ENCODE assay signal across 9 cellular contexts in genomic region chr4:1200425-1201035, GRCh38. TPM values are rescaled to one million over a fixed set of nuclear protein-coding genes. Genes with fewer than 3 reads are reported as not detected.
A peak's percentile ranks its signal among the peaks of the same experiment; 100 is the strongest.
DNase-seq lines count a peak whose midpoint lies in the region; ATAC-seq and TF ChIP-seq lines count a peak whose summit lies in the region.
"Had no signal": no experiment of that assay in that cellular context is flagged by ENCODE, and none has a peak within 500 bp of the region (broad histone marks: within the 10 kb centered on the region; RNA-seq: fewer than 3 reads in every experiment).

No MANE protein-coding gene starts in this region.

- peak overlapping the region; percentile 64 to 98 (median 89) for H3K4me3 Mint-ChIP-seq in CD8-positive, alpha-beta memory T cell
- H3K4me3 Mint-ChIP-seq in H9: no peak overlapping the region
- H3K4me3 Mint-ChIP-seq in WTC11: no peak overlapping the region
- H3K4me3 Mint-ChIP-seq in stimulated activated memory B cell treated with anti-CD40 and anti-IgM and Interleukin-4, amounts not matched to agents 10 μg/mL and 1 μg/mL and 100 μg/mL, for 72 hours: no peak overlapping the region

- H2BK20ac ChIP-seq in H9 (ENCODE audit: low read depth, low read length, poor library complexity, severe bottlenecking): no peak overlapping the region

- H3K79me2 ChIP-seq in H9 (ENCODE audit: insufficient read depth, low read length): no peaks in the 10 kb centered on the region

- H4K5ac ChIP-seq in H9 (ENCODE audit: insufficient read length, low read depth, low read length): no peak overlapping the region

- H3K27ac Mint-ChIP-seq in CD8-positive, alpha-beta memory T cell: peak overlapping the region; percentile 92 to 100 (median 97)
- H3K27ac Mint-ChIP-seq in H9 (no peak overlapping the region), WTC11 (no peak overlapping the region)
- peak overlapping the region; percentile 78 for H3K27ac Mint-ChIP-seq in stimulated activated memory B cell treated with anti-CD40 and anti-IgM and Interleukin-4, amounts not matched to agents 10 μg/mL and 1 μg/mL and 100 μg/mL, for 72 hours

- H2AK5ac ChIP-seq in H9 (ENCODE audit: insufficient read length, low read length): no peak overlapping the region

- no peak overlapping the region for H3K14ac ChIP-seq in H9 (ENCODE audit: insufficient read depth, low read length)

- peaks cover 55% of the 10 kb centered on the region for H3K4me1 ChIP-seq in CD8-positive, alpha-beta memory T cell (ENCODE audit: insufficient read depth, low read length)
- no peaks in the 10 kb centered on the region for H3K4me1 ChIP-seq in H9 (ENCODE audit: insufficient read depth, low read length)

- WGBS in H9 (ENCODE audit: extremely low coverage, insufficient read length, low lambda C conversion rate): no CpG with 5 or more reads among the region's 20 CpGs

- no peak overlapping the region for H3K18ac ChIP-seq in H9 (ENCODE audit: insufficient read length, low read depth, low read length)

- no peak overlapping the region for H3K4ac ChIP-seq in H9 (ENCODE audit: low read depth, low read length)

- TF ChIP-seq CTCF in H9 (conservative IDR thresholded peaks at IDR 0.05) (no peak), WTC11 (IDR thresholded peaks at IDR 0.05) (no peak)

- H3K27me3 Mint-ChIP-seq in CD8-positive, alpha-beta memory T cell: no peaks in the 10 kb centered on the region
- H3K27me3 Mint-ChIP-seq in H9 (ENCODE audit: low read depth) (peaks cover 22% of the 10 kb centered on the region), WTC11 (ENCODE audit: low read depth) (no peaks in the 10 kb centered on the region)
- no peaks in the 10 kb centered on the region for H3K27me3 Mint-ChIP-seq in stimulated activated memory B cell treated with anti-CD40 and anti-IgM and Interleukin-4, amounts not matched to agents 10 μg/mL and 1 μg/mL and 100 μg/mL, for 72 hours

- no peaks in the 10 kb centered on the region for H3K9me3 ChIP-seq in CD8-positive, alpha-beta memory T cell (ENCODE audit: low read length)
- H3K9me3 ChIP-seq in H9 (ENCODE audit: control insufficient read depth, low read depth, low read length): no peaks in the 10 kb centered on the region
- H3K9me3 ChIP-seq: gastrocnemius medialis had no signal

- H3K27ac ChIP-seq in CD8-positive, alpha-beta memory T cell (ENCODE audit: low read depth, low read length): peak overlapping the region; percentile 81
- no peak overlapping the region for H3K27ac ChIP-seq in H9 (ENCODE audit: insufficient read length, low read depth, low read length)

- H2AFZ ChIP-seq in H9 (ENCODE audit: low read length): no peak overlapping the region

- no peak overlapping the region for H3K9ac ChIP-seq in H9 (ENCODE audit: extremely low read depth, insufficient read length, low read length)

- POLR2A ChIA-PET in CD8-positive, alpha-beta memory T cell (lab: Charles Lee): interaction anchor here (0.6 kb wide), 1 partner anchor 10 kb away, joined by 4 read pairs; no protein-coding TSS in a partner anchor
- POLR2A ChIA-PET in WTC11 (lab: Charles Lee): no interaction called here

- H2BK12ac ChIP-seq in H9 (ENCODE audit: insufficient read length, low read depth, low read length): no peak overlapping the region

- H3K4me2 ChIP-seq in H9 (ENCODE audit: insufficient read depth, insufficient read length, low read length): no peak overlapping the region

- H3K56ac ChIP-seq in H9 (ENCODE audit: insufficient read length, low read depth, low read length): no peak overlapping the region

- H4K8ac ChIP-seq in H9 (replicated peaks; ENCODE audit: insufficient read length, low read depth, low read length): no peak overlapping the region

- H2BK5ac ChIP-seq in H9 (ENCODE audit: insufficient read length, low read length): no peak overlapping the region

- no peak overlapping the region for H3T11ph ChIP-seq in H9 (ENCODE audit: low read length)

- ATAC-seq in WTC11 (no peak), Right ventricle myocardium superior (ENCODE audit: poor library complexity) (peak; percentile 61)
- ATAC-seq in stimulated activated memory B cell treated with anti-CD40 and anti-IgM and Interleukin-4, amounts not matched to agents 10 μg/mL and 1 μg/mL and 100 μg/mL, for 72 hours: peak; percentile 11
- ATAC-seq: gastrocnemius medialis had no signal

- H3K36me3 Mint-ChIP-seq in CD8-positive, alpha-beta memory T cell: peaks cover 3 to 28% (median 7%) of the 10 kb centered on the region in 3 donors
- H3K36me3 Mint-ChIP-seq in H9 (ENCODE audit: insufficient read depth in 1 of 3, low read depth in 3 of 3): peaks cover 0 to 2% (median 0%) of the 10 kb centered on the region in 3 experiments; a peak in 2 of 7 replicates
- H3K36me3 Mint-ChIP-seq in WTC11: no peaks in the 10 kb centered on the region
- H3K36me3 Mint-ChIP-seq in stimulated activated memory B cell treated with anti-CD40 and anti-IgM and Interleukin-4, amounts not matched to agents 10 μg/mL and 1 μg/mL and 100 μg/mL, for 72 hours: peaks cover 12% of the 10 kb centered on the region

- no peaks in the 10 kb centered on the region for H3K79me1 ChIP-seq in H9 (ENCODE audit: insufficient read depth, low read depth, low read length, poor library complexity, severe bottlenecking)

- no peak overlapping the region for H2BK120ac ChIP-seq in H9 (ENCODE audit: low read depth, low read length, poor library complexity, severe bottlenecking)

- H4K91ac ChIP-seq in H9 (ENCODE audit: insufficient read length, low read depth, low read length): no peak overlapping the region

- no peaks in the 10 kb centered on the region for H3K23me2 ChIP-seq in H9 (ENCODE audit: insufficient read length, low read depth, low read length, poor library complexity, severe bottlenecking)

- H3K36me3 ChIP-seq in CD8-positive, alpha-beta memory T cell (ENCODE audit: insufficient read depth, low read length): peaks cover 8% of the 10 kb centered on the region
- H3K36me3 ChIP-seq: gastrocnemius medialis had no signal

- CTCF ChIA-PET in CD8-positive, alpha-beta memory T cell (lab: Charles Lee): interaction anchor here (5.5 kb wide), 1 partner anchor 34 kb away, joined by 38 read pairs; no protein-coding TSS in a partner anchor
- CTCF ChIA-PET in WTC11 (lab: Charles Lee): interaction anchor here (1.4 kb wide), 1 partner anchor 87 kb away, joined by 6 read pairs; the partner anchor contains the start of gene RNF212

- no peaks in the 10 kb centered on the region for H3K9me3 Mint-ChIP-seq in CD8-positive, alpha-beta memory T cell
- no peaks in the 10 kb centered on the region for H3K9me3 Mint-ChIP-seq in H9
- H3K9me3 Mint-ChIP-seq in WTC11: no peaks in the 10 kb centered on the region
- peaks cover 2% of the 10 kb centered on the region for H3K9me3 Mint-ChIP-seq in stimulated activated memory B cell treated with anti-CD40 and anti-IgM and Interleukin-4, amounts not matched to agents 10 μg/mL and 1 μg/mL and 100 μg/mL, for 72 hours

- H3K4me1 Mint-ChIP-seq in CD8-positive, alpha-beta memory T cell: peaks cover 58 to 86% (median 66%) of the 10 kb centered on the region in 3 donors
- H3K4me1 Mint-ChIP-seq in H9: no peaks in the 10 kb centered on the region
- no peaks in the 10 kb centered on the region for H3K4me1 Mint-ChIP-seq in WTC11
- peaks cover 39% of the 10 kb centered on the region for H3K4me1 Mint-ChIP-seq in stimulated activated memory B cell treated with anti-CD40 and anti-IgM and Interleukin-4, amounts not matched to agents 10 μg/mL and 1 μg/mL and 100 μg/mL, for 72 hours

- H4K20me1 ChIP-seq in H9 (ENCODE audit: control insufficient read depth, insufficient read depth, insufficient read length): peaks cover 4% of the 10 kb centered on the region

- intact Hi-C loops in Right ventricle myocardium superior (cut with DNase I): no loop called here

- H3K4me3 ChIP-seq in CD8-positive, alpha-beta memory T cell (ENCODE audit: low read length): peak overlapping the region; percentile 59
- H3K4me3 ChIP-seq: gastrocnemius medialis had no signal

- DNase-seq in CD8-positive, alpha-beta memory T cell: peak in 4 of 5 donors; percentile 18 to 54 (median 32)
- DNase-seq in H9 (peak; percentile 22), WTC11 (ENCODE audit: low spot score) (peak; percentile 8), Right ventricle myocardium superior (peak; percentile 71), amygdala (lab: John Stamatoyannopoulos, UW) (no peak), NCI-H526 treated with DMSO at 0.1 percent for 48 hours (lab: John Stamatoyannopoulos, UW) (no peak), GF-D8 (lab: John Stamatoyannopoulos, UW) (no peak)

- no peak overlapping the region for H2BK15ac ChIP-seq in H9 (ENCODE audit: low read depth, low read length)

- H3K27me3 ChIP-seq in CD8-positive, alpha-beta memory T cell (ENCODE audit: insufficient read depth, low read length, poor library complexity, severe bottlenecking): no peaks in the 10 kb centered on the region
- no peaks in the 10 kb centered on the region for H3K27me3 ChIP-seq in H9 (ENCODE audit: insufficient read depth, low read length)
- H3K27me3 ChIP-seq: gastrocnemius medialis had no signal

- H3K23ac ChIP-seq in H9 (ENCODE audit: insufficient read length, low read depth, low read length): no peak overlapping the region

RNA-seq across cellular contexts. Expression of gene SPON2, which starts 28.1 kb away (rescaled TPM):
- total RNA-seq in CD8-positive, alpha-beta memory T cell: 1 to 10 TPM; 2.7 to 3.1 TPM
- 43.9 TPM for polyA plus RNA-seq in CD8-positive, alpha-beta memory T cell
- total RNA-seq in H9 (2021) (1.7 and 2.3 TPM in 2 replicates), WTC11 (2021) (4.9 to 6.6 TPM (median 5.3 TPM) in 3 replicates), Right ventricle myocardium superior (15.6 TPM)

RNA-seq across cellular contexts. Expression of gene CTBP1, which starts 48.4 kb away (rescaled TPM):
- 100 to 1,000 TPM; 139 to 149 TPM for total RNA-seq in CD8-positive, alpha-beta memory T cell
- polyA plus RNA-seq in CD8-positive, alpha-beta memory T cell: 88.1 TPM
- total RNA-seq in H9 (2021) (128 and 136 TPM in 2 replicates), WTC11 (2021) (143 to 167 TPM (median 159 TPM) in 3 replicates), Right ventricle myocardium superior (133 TPM)

Comparison
In these comparisons a context has a peak if more than half of its experiments do, and no peak if none do; other contexts are left out.
1. DNase-seq: peak in CD8-positive, alpha-beta memory T cell (4 of 5), H9 (single experiment), WTC11 (single experiment) and Right ventricle myocardium superior (single experiment); none in amygdala (0 of 56), NCI-H526 treated with DMSO at 0.1 percent for 48 hours (single experiment) and GF-D8 (single experiment).
2. H3K27ac Mint-ChIP-seq: peak in CD8-positive, alpha-beta memory T cell (8 of 8) and stimulated activated memory B cell treated with anti-CD40 and anti-IgM and Interleukin-4, amounts not matched to agents 10 μg/mL and 1 μg/mL and 100 μg/mL, for 72 hours (single experiment); none in H9 (0 of 3) and WTC11 (single experiment).
3. H3K4me3 Mint-ChIP-seq: peak in CD8-positive, alpha-beta memory T cell (7 of 7); none in H9 (0 of 2), WTC11 (single experiment) and stimulated activated memory B cell treated with anti-CD40 and anti-IgM and Interleukin-4, amounts not matched to agents 10 μg/mL and 1 μg/mL and 100 μg/mL, for 72 hours (single experiment).